Comparison of ENCODE assay signal across 8 cellular contexts in genomic region chr12:14995583-14996425, GRCh38. TPM values are rescaled to one million over a fixed set of nuclear protein-coding genes. Genes with fewer than 3 reads are reported as not detected.
A peak's percentile ranks its signal among the peaks of the same experiment; 100 is the strongest.
DNase-seq lines count a peak whose midpoint lies in the region; ATAC-seq and TF ChIP-seq lines count a peak whose summit lies in the region.

No MANE protein-coding gene starts in this region.

- peaks cover 16% of the 10 kb centered on the region for H3K4me1 Mint-ChIP-seq in T-helper 1 cell treated with Interleukin-12 subunit alpha and Interleukin-12 subunit beta and Interleukin-4 antibody, amounts not matched to agents 30 μg/mL and 1 μg/mL, for 36 hours (ENCODE audit: low read depth)

- no peaks in the 10 kb centered on the region for H3K9me3 ChIP-seq in right atrium auricular region

- no peak for TF ChIP-seq POLR2A in lower leg skin (IDR thresholded peaks at IDR 0.05)

- peak overlapping the region; percentile 21 for H3K27ac Mint-ChIP-seq in T-helper 1 cell treated with Interleukin-12 subunit alpha and Interleukin-12 subunit beta and Interleukin-4 antibody, amounts not matched to agents 30 μg/mL and 1 μg/mL, for 36 hours

- DNase-seq in Right ventricle myocardium inferior (ENCODE audit: missing footprints) (no peak), right atrium auricular region (ENCODE audit: low spot score) (no peak), NCI-H1105 treated with DMSO at 0.1 percent for 48 hours (lab: John Stamatoyannopoulos, UW) (peak; percentile 75), fibroblast of the conjunctiva (ENCODE audit: low read depth) (peak; percentile 72), pulmonary artery endothelial cell (ENCODE audit: low read depth, low spot score) (peak; percentile 48), lower leg skin (ENCODE audit: low spot score in 2 of 2) (no peak)

- H3K4me3 ChIP-seq in right atrium auricular region (no peak overlapping the region), lower leg skin (ENCODE audit: low read depth, poor library complexity, severe bottlenecking) (no peak overlapping the region)

- H3K27ac ChIP-seq in right atrium auricular region, result no peak overlapping the region

- ATAC-seq in Right ventricle myocardium inferior (peak; percentile 42), GM18909 (IDR thresholded peaks at IDR 0.05; ENCODE audit: poor library complexity, unreplicated experiment) (no peak)

- no peaks in the 10 kb centered on the region for H3K36me3 Mint-ChIP-seq in T-helper 1 cell treated with Interleukin-12 subunit alpha and Interleukin-12 subunit beta and Interleukin-4 antibody, amounts not matched to agents 30 μg/mL and 1 μg/mL, for 36 hours (ENCODE audit: low read depth)

- 90 to 92% methylated on average over 3 of the region's 3 CpGs for WGBS in lower leg skin, 2 donors

- TF ChIP-seq CTCF in right atrium auricular region (IDR thresholded peaks at IDR 0.05) (peak in 1 of 2 donors; percentile 80), lower leg skin (IDR thresholded peaks at IDR 0.05) (no peak)

- no peaks in the 10 kb centered on the region for H3K4me1 ChIP-seq in right atrium auricular region

- no peaks in the 10 kb centered on the region for H3K36me3 ChIP-seq in right atrium auricular region

- peaks cover 23% of the 10 kb centered on the region for H3K27me3 Mint-ChIP-seq in T-helper 1 cell treated with Interleukin-12 subunit alpha and Interleukin-12 subunit beta and Interleukin-4 antibody, amounts not matched to agents 30 μg/mL and 1 μg/mL, for 36 hours (ENCODE audit: low read depth)

- no peaks in the 10 kb centered on the region for H3K27me3 ChIP-seq in right atrium auricular region

- intact Hi-C loops in Right ventricle myocardium inferior (cut with DNase I), result loop anchor here (1.0 to 10.0 kb wide), 4 partner anchors 151 to 371 kb away; partner anchors contain the start of gene RERG
- intact Hi-C loops in lower leg skin (cut with DNase I; ENCODE audit: low total_unique reads), result loop anchor here (1.0 to 10.0 kb wide), 2 partner anchors 153 to 351 kb away; partner anchors contain the start of gene ART4

- no peak overlapping the region for H3K4me3 Mint-ChIP-seq in T-helper 1 cell treated with Interleukin-12 subunit alpha and Interleukin-12 subunit beta and Interleukin-4 antibody, amounts not matched to agents 30 μg/mL and 1 μg/mL, for 36 hours

- H3K9me3 Mint-ChIP-seq in T-helper 1 cell treated with Interleukin-12 subunit alpha and Interleukin-12 subunit beta and Interleukin-4 antibody, amounts not matched to agents 30 μg/mL and 1 μg/mL, for 36 hours, result peaks cover 8% of the 10 kb centered on the region

RNA-seq across cellular contexts. Expression of gene PDE6H, which starts 23.0 kb away (rescaled TPM):
- total RNA-seq in Right ventricle myocardium inferior (not detected), right atrium auricular region (not detected), pulmonary artery endothelial cell (not detected in 2 replicates), lower leg skin (not detected)

RNA-seq across cellular contexts. Expression of gene ARHGDIB, which starts 34.4 kb away (rescaled TPM):
- 72.1 TPM for total RNA-seq in Right ventricle myocardium inferior
- total RNA-seq in right atrium auricular region, result 100 to 1,000 TPM in 1 of 2 donors, 10 to 100 TPM in 1; 69.5 to 124 TPM
- total RNA-seq in pulmonary artery endothelial cell, result 231 and 318 TPM in 2 replicates
- total RNA-seq in lower leg skin, result 10 to 100 TPM; 44.9 to 84.7 (median 82.1) TPM

RNA-seq across cellular contexts. Expression of gene ERP27, which starts 57.5 kb away (rescaled TPM):
- 0.19 TPM for total RNA-seq in Right ventricle myocardium inferior
- under 1 TPM; 0.31 to 0.70 TPM for total RNA-seq in right atrium auricular region
- total RNA-seq in pulmonary artery endothelial cell, result 0.14 and 0.33 TPM in 2 replicates
- 1 to 10 TPM in 2 of 4 donors, under 1 TPM in 2; 0.47 to 3.5 (median 1.6) TPM for total RNA-seq in lower leg skin

Comparison
In these comparisons a context has a peak if more than half of its experiments do, and no peak if none do; other contexts are left out.
1. DNase-seq: peak in NCI-H1105 treated with DMSO at 0.1 percent for 48 hours (single experiment), fibroblast of the conjunctiva (single experiment) and pulmonary artery endothelial cell (single experiment); none in Right ventricle myocardium inferior (single experiment), right atrium auricular region (single experiment) and lower leg skin (0 of 2).